ENCODE assay signal across 18 cellular contexts in genomic region chr1:6461237-6461530, GRCh38. TPM values are rescaled to one million over a fixed set of nuclear protein-coding genes. Genes with fewer than 3 reads are reported as not detected.
DNase-seq lines count a peak whose midpoint lies in the region; ATAC-seq and TF ChIP-seq lines count a peak whose summit lies in the region.
"Had no signal": no experiment of that assay in that cellular context is flagged by ENCODE, and none has a peak within 500 bp of the region (broad histone marks: within the 10 kb centered on the region; RNA-seq: fewer than 3 reads in every experiment).

No MANE protein-coding gene starts in this region.

- CTCF ChIA-PET in activated CD4-positive, alpha-beta T cell treated with anti-CD3 and anti-CD28 coated beads, Interleukin-2, amount 10 ng/mL, durations not matched to agents 7 days and 5 days (lab: Charles Lee), result no interaction called here

- no peak for ATAC-seq in natural killer cell treated with Interleukin-12 subunit alpha and Interleukin-12 subunit beta and Interleukin-15 and Interleukin-18, amount 100 ng/mL, for 72 hours
- ATAC-seq in HG03460 (IDR thresholded peaks at IDR 0.05; ENCODE audit: unreplicated experiment), result no peak

- POLR2A ChIA-PET in activated CD4-positive, alpha-beta T cell treated with anti-CD3 and anti-CD28 coated beads, Interleukin-2, amount 10 ng/mL, durations not matched to agents 7 days and 5 days (lab: Charles Lee), result no interaction called here

- H3K4me3 ChIP-seq in coronary artery, result peak overlapping the region; percentile 51
- H3K4me3 ChIP-seq in thyroid gland (replicated peaks in 1 of 3), result no peak overlapping the region
- H3K4me3 ChIP-seq: uterus had no signal

- no peaks in the 10 kb centered on the region for H3K27me3 ChIP-seq in thyroid gland
- H3K27me3 ChIP-seq: uterus had no signal

- peak overlapping the region; percentile 80 for H3K4me3 Mint-ChIP-seq in activated CD4-positive, alpha-beta T cell treated with anti-CD3 and anti-CD28 coated beads, Interleukin-2, amount 10 ng/mL, durations not matched to agents 7 days and 5 days
- peak overlapping the region; percentile 75 for H3K4me3 Mint-ChIP-seq in natural killer cell treated with Interleukin-12 subunit alpha and Interleukin-12 subunit beta and Interleukin-15 and Interleukin-18, amount 100 ng/mL, for 72 hours
- H3K4me3 Mint-ChIP-seq: nephron progenitor cell had no signal

- no peak for DNase-seq in activated CD4-positive, alpha-beta T cell treated with anti-CD3 and anti-CD28 coated beads, Interleukin-2, amount 10 ng/mL, durations not matched to agents 7 days and 5 days
- no peak for DNase-seq in activated CD4-positive, alpha-beta T cell treated with anti-CD3 and anti-CD28 coated beads, Interleukin-2, amount 50 U/mL, for 48 hours
- DNase-seq in NCI-H526 treated with DMSO at 0.1 percent for 48 hours (lab: John Stamatoyannopoulos, UW) (peak; percentile 58), coronary artery (ENCODE audit: low spot score) (no peak), thyroid gland (no peak), NCI-H2029 treated with DMSO at 0.1 percent for 48 hours (lab: John Stamatoyannopoulos, UW) (no peak)
- no peak for DNase-seq in natural killer cell treated with Interleukin-12 subunit alpha and Interleukin-12 subunit beta and Interleukin-15 and Interleukin-18, amount 100 ng/mL, for 72 hours (ENCODE audit: low spot score)
- DNase-seq: anterior cingulate cortex; COR-L47; dermis blood vessel endothelial cell; GF-D8; left lung; nephron progenitor cell; stimulated activated CD4-positive, alpha-beta T cell treated with anti-CD3 and anti-CD28 coated beads, Interleukin-1b, Interleukin-23, amount 100 ng/mL, for 48 hours; uterus had no signal

- H3K9me3 Mint-ChIP-seq in activated CD4-positive, alpha-beta T cell treated with anti-CD3 and anti-CD28 coated beads, Interleukin-2, amount 10 ng/mL, durations not matched to agents 7 days and 5 days, result no peaks in the 10 kb centered on the region
- H3K9me3 Mint-ChIP-seq in natural killer cell treated with Interleukin-12 subunit alpha and Interleukin-12 subunit beta and Interleukin-15 and Interleukin-18, amount 100 ng/mL, for 72 hours, result no peaks in the 10 kb centered on the region
- H3K9me3 Mint-ChIP-seq: nephron progenitor cell had no signal

- H3K36me3 ChIP-seq in thyroid gland, result no peaks in the 10 kb centered on the region
- H3K36me3 ChIP-seq: uterus had no signal

- no peak for TF ChIP-seq POLR2A in thyroid gland (IDR thresholded peaks at IDR 0.05)

- H3K4me1 ChIP-seq in thyroid gland, result peaks cover 0 to 8% of the 10 kb centered on the region in 2 donors

- H3K27me3 Mint-ChIP-seq in activated CD4-positive, alpha-beta T cell treated with anti-CD3 and anti-CD28 coated beads, Interleukin-2, amount 10 ng/mL, durations not matched to agents 7 days and 5 days, result peaks cover 13% of the 10 kb centered on the region
- H3K27me3 Mint-ChIP-seq in natural killer cell treated with Interleukin-12 subunit alpha and Interleukin-12 subunit beta and Interleukin-15 and Interleukin-18, amount 100 ng/mL, for 72 hours, result peaks cover 3 to 11% of the 10 kb centered on the region in 2 donors

- H3K9me3 ChIP-seq in thyroid gland, result no peaks in the 10 kb centered on the region
- H3K9me3 ChIP-seq: left lung, uterus had no signal

- peaks cover 44% of the 10 kb centered on the region for H3K36me3 Mint-ChIP-seq in activated CD4-positive, alpha-beta T cell treated with anti-CD3 and anti-CD28 coated beads, Interleukin-2, amount 10 ng/mL, durations not matched to agents 7 days and 5 days (ENCODE audit: low read depth)
- H3K36me3 Mint-ChIP-seq in natural killer cell treated with Interleukin-12 subunit alpha and Interleukin-12 subunit beta and Interleukin-15 and Interleukin-18, amount 100 ng/mL, for 72 hours, result peaks cover 5% of the 10 kb centered on the region

- no peak overlapping the region for H3K27ac ChIP-seq in coronary artery
- no peak overlapping the region for H3K27ac ChIP-seq in thyroid gland
- H3K27ac ChIP-seq: left lung, uterus had no signal

- peak overlapping the region; percentile 96 for H3K27ac Mint-ChIP-seq in activated CD4-positive, alpha-beta T cell treated with anti-CD3 and anti-CD28 coated beads, Interleukin-2, amount 10 ng/mL, durations not matched to agents 7 days and 5 days
- peak overlapping the region; percentile 94 to 98 for H3K27ac Mint-ChIP-seq in natural killer cell treated with Interleukin-12 subunit alpha and Interleukin-12 subunit beta and Interleukin-15 and Interleukin-18, amount 100 ng/mL, for 72 hours
- H3K27ac Mint-ChIP-seq: nephron progenitor cell had no signal

- 61 to 70% methylated on average over 13 to 24 of the region's 29 CpGs for WGBS in thyroid gland, 2 donors

- intact Hi-C loops in thyroid gland (cut with DNase I), result no loop called here

- TF ChIP-seq CTCF in coronary artery (IDR thresholded peaks at IDR 0.05) (no peak), thyroid gland (IDR thresholded peaks at IDR 0.05) (no peak)

- peaks cover 61% of the 10 kb centered on the region for H3K4me1 Mint-ChIP-seq in activated CD4-positive, alpha-beta T cell treated with anti-CD3 and anti-CD28 coated beads, Interleukin-2, amount 10 ng/mL, durations not matched to agents 7 days and 5 days
- H3K4me1 Mint-ChIP-seq in natural killer cell treated with Interleukin-12 subunit alpha and Interleukin-12 subunit beta and Interleukin-15 and Interleukin-18, amount 100 ng/mL, for 72 hours (ENCODE audit: low read depth in 2 of 2), result peaks cover 29 to 35% of the 10 kb centered on the region in 2 donors

RNA-seq across cellular contexts. Expression of gene TNFRSF25, which starts 4.8 kb away (rescaled TPM):
- total RNA-seq in activated CD4-positive, alpha-beta T cell treated with anti-CD3 and anti-CD28 coated beads, Interleukin-2, amount 10 ng/mL, durations not matched to agents 7 days and 5 days, result 10 to 100 TPM; 88.5 to 92.8 TPM
- 100 to 1,000 TPM in 1 of 2 donors, 10 to 100 TPM in 1; 83.6 to 106 TPM for total RNA-seq in natural killer cell treated with Interleukin-12 subunit alpha and Interleukin-12 subunit beta and Interleukin-15 and Interleukin-18, amount 100 ng/mL, for 72 hours
- 10 to 100 TPM in 3 of 4 donors, 1 to 10 TPM in 1; 2.2 to 18.9 (median 10.7) TPM for total RNA-seq in thyroid gland

RNA-seq across cellular contexts. Expression of gene PLEKHG5, which starts 30.3 kb away (rescaled TPM):
- 1 to 10 TPM; 1.3 to 1.8 TPM for total RNA-seq in activated CD4-positive, alpha-beta T cell treated with anti-CD3 and anti-CD28 coated beads, Interleukin-2, amount 10 ng/mL, durations not matched to agents 7 days and 5 days
- total RNA-seq in natural killer cell treated with Interleukin-12 subunit alpha and Interleukin-12 subunit beta and Interleukin-15 and Interleukin-18, amount 100 ng/mL, for 72 hours, result under 1 TPM; 0.33 to 0.81 TPM
- 10 to 100 TPM in 1 of 4 donors, 1 to 10 TPM in 3; 5.8 to 12.0 (median 8.4) TPM for total RNA-seq in thyroid gland

RNA-seq across cellular contexts. Expression of gene ESPN, which starts 36.6 kb away (rescaled TPM):
- under 1 TPM; 0.56 to 0.77 TPM for total RNA-seq in activated CD4-positive, alpha-beta T cell treated with anti-CD3 and anti-CD28 coated beads, Interleukin-2, amount 10 ng/mL, durations not matched to agents 7 days and 5 days
- under 1 TPM; 0.14 to 0.84 TPM for total RNA-seq in natural killer cell treated with Interleukin-12 subunit alpha and Interleukin-12 subunit beta and Interleukin-15 and Interleukin-18, amount 100 ng/mL, for 72 hours
- 1 to 10 TPM in 1 of 4 donors, under 1 TPM in 1, not detected in 2; 0.67 to 5.2 TPM for total RNA-seq in thyroid gland
- total RNA-seq: A673 had no signal

RNA-seq across cellular contexts. Expression of gene HES2, which starts 41.5 kb away (rescaled TPM):
- under 1 TPM; 0.21 to 0.30 TPM for total RNA-seq in activated CD4-positive, alpha-beta T cell treated with anti-CD3 and anti-CD28 coated beads, Interleukin-2, amount 10 ng/mL, durations not matched to agents 7 days and 5 days
- not detected for total RNA-seq in natural killer cell treated with Interleukin-12 subunit alpha and Interleukin-12 subunit beta and Interleukin-15 and Interleukin-18, amount 100 ng/mL, for 72 hours
- not detected for total RNA-seq in thyroid gland
- total RNA-seq: A673, HT-29 had no signal

Comparison
In these comparisons a context has a peak if more than half of its experiments do, and no peak if none do; other contexts are left out.
1. RNA of gene TNFRSF25, which starts 4.8 kb away (total RNA-seq): 83.6 to 106 TPM in natural killer cell treated with Interleukin-12 subunit alpha and Interleukin-12 subunit beta and Interleukin-15 and Interleukin-18, amount 100 ng/mL, for 72 hours and 88.5 to 92.8 TPM in activated CD4-positive, alpha-beta T cell treated with anti-CD3 and anti-CD28 coated beads, Interleukin-2, amount 10 ng/mL, durations not matched to agents 7 days and 5 days; 2.2 to 18.9 TPM in thyroid gland; every median in the first group is over 4 times any median in the second.